In the genomic region with DNA sequence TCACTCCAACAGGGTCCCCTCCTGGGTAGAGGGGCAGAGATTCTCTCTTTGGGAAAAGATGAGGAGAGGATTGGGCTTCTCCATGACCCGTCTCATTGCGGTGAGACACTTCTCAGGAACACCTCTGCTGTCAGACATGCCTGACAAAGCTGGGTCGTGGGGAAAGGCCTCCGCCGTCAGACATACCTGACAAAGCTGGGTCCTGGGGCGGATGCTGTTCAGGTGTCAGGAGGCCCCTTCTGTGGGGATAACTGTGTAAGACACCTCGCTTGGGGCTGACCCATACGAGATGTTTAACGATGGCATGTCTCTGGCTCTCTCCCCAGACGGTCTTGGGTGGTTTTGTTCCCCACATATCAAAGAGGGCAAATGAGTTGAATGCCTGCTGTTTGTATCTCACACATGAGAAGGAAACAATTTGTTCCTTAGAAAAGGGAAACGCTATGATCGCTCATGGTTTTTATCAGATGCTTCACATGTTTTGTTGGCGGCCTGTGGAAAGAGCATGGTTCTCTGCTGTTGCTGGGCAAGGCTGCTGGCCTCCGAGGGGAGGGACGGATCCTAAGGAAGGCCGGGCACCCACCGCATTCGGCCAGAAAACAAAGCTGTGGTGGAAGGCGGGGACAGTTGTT, we compare ENCODE assay signal across 1 cellular context.
TF ChIP-seq lines count a peak whose summit lies in the region.

No MANE protein-coding gene starts in this region.

TF ChIP-seq in GM23338, 12 proteins besides CTCF, POLR2A, EP300 and RAD21 (continued from another document):
- TF ChIP-seq ZNF462 (CRISPR knock-in tag; IDR thresholded peaks at IDR 0.05), result no peak
- no peak for TF ChIP-seq EZH2phosphoT487 (IDR thresholded peaks at IDR 0.05; ENCODE audit: unreplicated experiment)
- TF ChIP-seq EZH2 (IDR thresholded peaks at IDR 0.05; ENCODE audit: low read depth, unreplicated experiment), result no peak
